ENCODE assay signal across 9 cellular contexts in genomic region chr2:55418072-55418471, GRCh38. TPM values are rescaled to one million over a fixed set of nuclear protein-coding genes. Genes with fewer than 3 reads are reported as not detected.
DNase-seq lines count a peak whose midpoint lies in the region; ATAC-seq, FAIRE-seq and TF ChIP-seq lines count a peak whose summit lies in the region.
"Had no signal": no experiment of that assay in that cellular context is flagged by ENCODE, and none has a peak within 500 bp of the region (broad histone marks: within the 10 kb centered on the region; RNA-seq: fewer than 3 reads in every experiment).

No MANE protein-coding gene starts in this region.

- H3K4me1 ChIP-seq in DND-41 (ENCODE audit: insufficient read depth, low read length) (peaks cover 40% of the 10 kb centered on the region), pancreas (peaks cover 0 to 17% (median 4%) of the 10 kb centered on the region in 3 donors)

- no peak for FAIRE-seq in pancreas (lab: Jason Lieb, UNC)

- peak overlapping the region; percentile 82 to 92 for H3K4me3 Mint-ChIP-seq in effector memory CD8-positive, alpha-beta T cell

- H3K36me3 ChIP-seq in DND-41 (ENCODE audit: insufficient read depth, low read length): peaks cover 20% of the 10 kb centered on the region
- H3K36me3 ChIP-seq in pancreas: no peaks in the 10 kb centered on the region

- no peak for TF ChIP-seq CTCF in DND-41 (IDR thresholded peaks at IDR 0.05; ENCODE audit: borderline replicate concordance, extremely low read depth, low read length, poor library complexity, severe bottlenecking)
- no peak for TF ChIP-seq CTCF in pancreas (IDR thresholded peaks at IDR 0.05)

- H3K27ac ChIP-seq in DND-41 (ENCODE audit: low read length) (peak overlapping the region; percentile 98), pancreas (peak overlapping the region in 2 of 4 donors; percentile 84 to 85)

- H3K27me3 ChIP-seq in DND-41 (ENCODE audit: insufficient read depth, low read length, poor library complexity): no peaks in the 10 kb centered on the region
- no peaks in the 10 kb centered on the region for H3K27me3 ChIP-seq in pancreas

- intact Hi-C loops in pancreas (cut with DNase I): no loop called here

- H3K4me1 Mint-ChIP-seq in effector memory CD8-positive, alpha-beta T cell (ENCODE audit: low read depth in 2 of 2): peaks cover 12 to 29% of the 10 kb centered on the region in 2 donors

- H4K20me1 ChIP-seq in DND-41 (ENCODE audit: insufficient read depth, low read length): no peaks in the 10 kb centered on the region

- DNase-seq in DND-41 (no peak), NCI-H1694 treated with DMSO at 0.1 percent for 48 hours (lab: John Stamatoyannopoulos, UW) (peak; percentile 33), pancreas (no peak), OCI-M1 (lab: John Stamatoyannopoulos, UW) (no peak)
- no peak for DNase-seq in effector memory CD8-positive, alpha-beta T cell
- DNase-seq: NCI-H446 had no signal

- no peaks in the 10 kb centered on the region for H3K9me3 Mint-ChIP-seq in effector memory CD8-positive, alpha-beta T cell

- no peaks in the 10 kb centered on the region for H3K27me3 Mint-ChIP-seq in effector memory CD8-positive, alpha-beta T cell

- peak overlapping the region; percentile 7 for H2AFZ ChIP-seq in DND-41 (ENCODE audit: low read depth, low read length)

- peaks cover 11% of the 10 kb centered on the region for H3K36me3 Mint-ChIP-seq in effector memory CD8-positive, alpha-beta T cell (ENCODE audit: insufficient read depth)

- no peak for ATAC-seq in DND-41 (ENCODE audit: insufficient read depth, low read depth)
- no peak for ATAC-seq in effector memory CD8-positive, alpha-beta T cell (replicated peaks)
- ATAC-seq in pancreas: no peak
- no peak for ATAC-seq in GM21381 (IDR thresholded peaks at IDR 0.05; ENCODE audit: unreplicated experiment)
- ATAC-seq in GM21526 (IDR thresholded peaks at IDR 0.05; ENCODE audit: low FRiP score, unreplicated experiment): no peak
- no peak for ATAC-seq in GM21717 (IDR thresholded peaks at IDR 0.05; ENCODE audit: unreplicated experiment)

- peaks cover 65% of the 10 kb centered on the region for H3K79me2 ChIP-seq in DND-41 (ENCODE audit: insufficient read depth, low read length)

- peak overlapping the region; percentile 86 for H3K9ac ChIP-seq in DND-41 (ENCODE audit: low read depth, low read length)

- H3K9me3 ChIP-seq in DND-41 (ENCODE audit: insufficient read depth, low read length, severe bottlenecking) (no peaks in the 10 kb centered on the region), pancreas (no peaks in the 10 kb centered on the region)

- 18 to 20% methylated on average over 2 of the region's 2 CpGs for WGBS in pancreas, 2 donors

- peak overlapping the region; percentile 87 to 92 for H3K27ac Mint-ChIP-seq in effector memory CD8-positive, alpha-beta T cell

- peak overlapping the region; percentile 79 for H3K4me2 ChIP-seq in DND-41 (ENCODE audit: insufficient read depth, low read length)

- H3K4me3 ChIP-seq in DND-41 (ENCODE audit: low read depth in 1 of 2, low read length in 2 of 2): peak overlapping the region; percentile 60 to 76
- peak overlapping the region in 3 of 4 donors; percentile 60 to 77 (median 70) for H3K4me3 ChIP-seq in pancreas

RNA-seq across cellular contexts. Expression of gene CCDC88A, which starts 1.6 kb away (rescaled TPM):
- total RNA-seq in pancreas: 10 to 100 TPM; 12.7 to 30.1 (median 19.9) TPM
- polyA plus RNA-seq in pancreas: 10 to 100 TPM; 10.2 to 21.1 TPM
